ENCODE assay signal across 8 cellular contexts in the genomic region with DNA sequence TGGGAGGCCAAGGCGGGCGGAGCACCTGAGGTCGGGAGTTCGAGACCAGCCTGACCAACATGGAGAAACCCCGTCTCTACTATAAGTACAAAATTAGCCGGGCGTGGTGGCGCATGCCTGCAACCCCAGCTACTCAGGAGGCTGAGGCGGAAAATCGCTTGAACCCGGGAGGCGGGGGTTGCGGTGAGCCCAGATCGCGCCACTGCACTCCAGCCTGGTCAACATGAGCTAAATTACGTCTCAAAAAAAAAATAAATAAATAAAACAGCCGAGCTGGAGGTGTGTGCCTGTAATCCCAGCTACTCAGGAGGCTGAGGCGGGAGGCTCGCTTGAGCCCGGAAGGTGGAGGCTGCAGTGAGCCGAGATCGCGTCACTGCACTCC. TPM values are rescaled to one million over a fixed set of nuclear protein-coding genes. Genes with fewer than 3 reads are reported as not detected.
DNase-seq lines count a peak whose midpoint lies in the region; ATAC-seq and TF ChIP-seq lines count a peak whose summit lies in the region.
"Not testable (repeated sequence)": the region's sequence is repeated elsewhere in the genome, so short reads cannot be mapped to it uniquely, and the experiment has no call there.

No MANE protein-coding gene starts in this region.

- intact Hi-C loops in OCI-LY7 (cut with micrococcal nuclease; ENCODE audit: unreplicated experiment) (loop anchor here (5.0 kb wide), 1 partner anchor 136 kb away; a partner anchor contains a TSS), heart left ventricle (cut with DNase I) (loop anchor here (1.0 to 10.0 kb wide), 14 partner anchors 41 to 308 kb away; a partner anchor contains a TSS)
- intact Hi-C loops in upper lobe of right lung (cut with DNase I) = not testable (repeated sequence)

- not testable (repeated sequence) for BruUV-seq in OCI-LY7 (replicated peaks; lab: Mats Ljungman, UMichigan)

- H3K27me3 Mint-ChIP-seq in activated T-cell treated with anti-CD3 and anti-CD28 coated beads, Interleukin-2, amount 50 U/mL, for 72 hours (ENCODE audit: low read depth); chondrocyte (ENCODE audit: low read depth); mesothelial cell of epicardium (ENCODE audit: low read depth): not testable (repeated sequence)

- not testable (repeated sequence) for TF ChIP-seq POLR2A in heart left ventricle (IDR thresholded peaks at IDR 0.05)

- H3K36me3 ChIP-seq in OCI-LY7 (ENCODE audit: insufficient read depth, low read length) = peaks cover 23% of the 10 kb centered on the region
- not testable (repeated sequence) for H3K36me3 ChIP-seq in heart left ventricle, upper lobe of right lung

- H3K27ac ChIP-seq in OCI-LY7 (ENCODE audit: low read depth, low read length, poor library complexity, severe bottlenecking) (peak overlapping the region; percentile 19), heart left ventricle (peak overlapping the region; percentile 56 to 96 (median 94)), upper lobe of right lung (peak overlapping the region; percentile 92)

- not testable (repeated sequence) for ATAC-seq in activated T-cell treated with anti-CD3 and anti-CD28 coated beads, Interleukin-2, amount 50 U/mL, for 72 hours (replicated peaks in 1 of 2); upper lobe of right lung
- ATAC-seq in heart left ventricle = peak in 1 of 4 donors; percentile 4

- WGBS in heart left ventricle, 4 donors = 62 to 70% (median 66%) methylated on average over 23 of the region's 23 CpGs

- H3K36me3 Mint-ChIP-seq in activated T-cell treated with anti-CD3 and anti-CD28 coated beads, Interleukin-2, amount 50 U/mL, for 72 hours (ENCODE audit: insufficient read depth in 2 of 2); chondrocyte (ENCODE audit: low read depth); mesothelial cell of epicardium: not testable (repeated sequence)

- H3K9me3 ChIP-seq in OCI-LY7 (ENCODE audit: low read length); heart left ventricle; upper lobe of right lung: not testable (repeated sequence)

- H3K4me1 ChIP-seq in OCI-LY7 (ENCODE audit: insufficient read depth, low read length, poor library complexity, severe bottlenecking) = peaks cover 15% of the 10 kb centered on the region
- H3K4me1 ChIP-seq in heart left ventricle = peaks cover 0 to 11% (median 3%) of the 10 kb centered on the region in 12 donors
- not testable (repeated sequence) for H3K4me1 ChIP-seq in upper lobe of right lung

- not testable (repeated sequence) for H3K79me2 ChIP-seq in OCI-LY7 (ENCODE audit: insufficient read depth, low read depth, low read length)

- not testable (repeated sequence) for TF ChIP-seq CTCF in GM12864 (IDR thresholded peaks at IDR 0.05; ENCODE audit: low read depth, low read length, missing control alignments); OCI-LY7 (conservative IDR thresholded peaks at IDR 0.05; ENCODE audit: low read length); chondrocyte (IDR thresholded peaks at IDR 0.05); heart left ventricle (IDR thresholded peaks at IDR 0.05); mesothelial cell of epicardium (IDR thresholded peaks at IDR 0.05; ENCODE audit: unreplicated experiment); retinal pigment epithelial cell (conservative IDR thresholded peaks at IDR 0.05; ENCODE audit: low read depth, low read length); upper lobe of right lung (IDR thresholded peaks at IDR 0.05)

- H3K4me2 ChIP-seq in OCI-LY7 (ENCODE audit: low read length) = peak overlapping the region; percentile 58

- H3K27ac Mint-ChIP-seq in activated T-cell treated with anti-CD3 and anti-CD28 coated beads, Interleukin-2, amount 50 U/mL, for 72 hours = not testable (repeated sequence)
- peak overlapping the region; percentile 99 for H3K27ac Mint-ChIP-seq in chondrocyte (ENCODE audit: unreplicated experiment)
- H3K27ac Mint-ChIP-seq in mesothelial cell of epicardium = peak overlapping the region; percentile 98

- POLR2A ChIA-PET in OCI-LY7 (lab: Charles Lee) = interaction anchor here (0.9 to 1.5 kb wide), 4 partner anchors 8 to 59 kb away, joined by 4 to 6 read pairs (median 4); no protein-coding TSS in a partner anchor

- DNase-seq in GM12864 (ENCODE audit: low read depth); OCI-LY7 (ENCODE audit: low spot score); activated T-cell treated with anti-CD3 and anti-CD28 coated beads, Interleukin-2, amount 50 U/mL, for 72 hours; chondrocyte (ENCODE audit: low spot score); heart left ventricle; mesothelial cell of epicardium (ENCODE audit: low spot score in 2 of 2, unreplicated experiment in 2 of 2); retinal pigment epithelial cell (ENCODE audit: low read depth); upper lobe of right lung: not testable (repeated sequence)

- not testable (repeated sequence) for H3K9me3 Mint-ChIP-seq in activated T-cell treated with anti-CD3 and anti-CD28 coated beads, Interleukin-2, amount 50 U/mL, for 72 hours; chondrocyte (ENCODE audit: low read depth); mesothelial cell of epicardium

- H4K20me1 ChIP-seq in OCI-LY7 (ENCODE audit: insufficient read depth, low read length) = not testable (repeated sequence)

- not testable (repeated sequence) for H3K9me2 ChIP-seq in OCI-LY7 (ENCODE audit: insufficient read depth, low read length)

- not testable (repeated sequence) for H3K4me1 Mint-ChIP-seq in activated T-cell treated with anti-CD3 and anti-CD28 coated beads, Interleukin-2, amount 50 U/mL, for 72 hours (ENCODE audit: low read depth); chondrocyte (ENCODE audit: low read depth); mesothelial cell of epicardium

- H3K4me3 Mint-ChIP-seq in activated T-cell treated with anti-CD3 and anti-CD28 coated beads, Interleukin-2, amount 50 U/mL, for 72 hours = peak overlapping the region; percentile 83 to 87
- H3K4me3 Mint-ChIP-seq in chondrocyte (ENCODE audit: unreplicated experiment) (peak overlapping the region; percentile 93), mesothelial cell of epicardium (peak overlapping the region; percentile 83)

- not testable (repeated sequence) for H3K27me3 ChIP-seq in heart left ventricle, upper lobe of right lung

- CTCF ChIA-PET in OCI-LY7 (lab: Charles Lee; ENCODE audit: unreplicated experiment) = interaction anchor here (1.2 to 1.6 kb wide), 2 partner anchors 10 to 74 kb away, joined by 3 read pairs; no protein-coding TSS in a partner anchor

- H2AFZ ChIP-seq in OCI-LY7 (ENCODE audit: low read length) = peak overlapping the region; percentile 39; the same call in 1 of the 2 replicates

- H3K4me3 ChIP-seq in GM12864 (ENCODE audit: low read depth, low read length) = peak overlapping the region; percentile 59
- peak overlapping the region; percentile 71 for H3K4me3 ChIP-seq in OCI-LY7 (ENCODE audit: low read depth, low read length, poor library complexity, severe bottlenecking)
- H3K4me3 ChIP-seq in heart left ventricle = peak overlapping the region; percentile 23 to 79 (median 63)
- peak overlapping the region; percentile 65 for H3K4me3 ChIP-seq in retinal pigment epithelial cell (ENCODE audit: low read length)
- peak overlapping the region; percentile 65 for H3K4me3 ChIP-seq in upper lobe of right lung

RNA-seq across cellular contexts. Expression of a gene that starts 11.1 kb away (rescaled TPM):
- not detected in 2 replicates for total RNA-seq in OCI-LY7 (2014; rRNA removed; shearing (Covaris generic))
- not detected in 2 replicates for total RNA-seq in OCI-LY7 (2022)
- not detected for total RNA-seq in activated T-cell treated with anti-CD3 and anti-CD28 coated beads, Interleukin-2, amount 50 U/mL, for 72 hours
- total RNA-seq in chondrocyte = not detected in 3 replicates
- total RNA-seq in heart left ventricle = 100 to 1,000 TPM; 372 to 760 (median 534) TPM
- 100 to 1,000 TPM; 218 to 394 TPM for polyA plus RNA-seq in heart left ventricle
- total RNA-seq in mesothelial cell of epicardium = 1.7 to 1.8 TPM (median 1.8 TPM) in 3 replicates
- total RNA-seq in upper lobe of right lung = 0.64 TPM

RNA-seq across cellular contexts. Expression of a gene that starts 19.8 kb away (rescaled TPM):
- total RNA-seq in OCI-LY7 (2014; rRNA removed; shearing (Covaris generic)) = 30.8 and 41.2 TPM in 2 replicates
- 41.9 and 43.2 TPM in 2 replicates for total RNA-seq in OCI-LY7 (2022)
- 10 to 100 TPM; 17.8 to 27.2 TPM for total RNA-seq in activated T-cell treated with anti-CD3 and anti-CD28 coated beads, Interleukin-2, amount 50 U/mL, for 72 hours
- total RNA-seq in chondrocyte = 2.5 to 4.0 TPM (median 2.5 TPM) in 3 replicates
- 1 to 10 TPM; 1.7 to 5.5 (median 3.3) TPM for total RNA-seq in heart left ventricle
- 1 to 10 TPM; 2.5 to 3.1 TPM for polyA plus RNA-seq in heart left ventricle
- 28.8 to 33.7 TPM (median 29.5 TPM) in 3 replicates for total RNA-seq in mesothelial cell of epicardium
- total RNA-seq in upper lobe of right lung = 9.6 TPM

Comparison
In these comparisons a context has a peak if more than half of its experiments do, and no peak if none do; other contexts are left out.
1. H3K27ac ChIP-seq: peak in every context shown above with its lines; median percentile 94 in heart left ventricle; 92 in upper lobe of right lung; 19 in OCI-LY7.
2. RNA of a gene that starts 11.1 kb away (total RNA-seq): 372 to 760 TPM in heart left ventricle; 1.7 to 1.8 TPM in mesothelial cell of epicardium, 0.64 TPM in upper lobe of right lung (single experiment), not detected in OCI-LY7, not detected in activated T-cell treated with anti-CD3 and anti-CD28 coated beads, Interleukin-2, amount 50 U/mL, for 72 hours and not detected in chondrocyte; every median in the first group is over 100 times any median in the second.
3. Peak in every context shown above with its lines, with median percentiles within 50 percentile points of each other: H3K4me3 ChIP-seq and H3K4me3 Mint-ChIP-seq.